8 cellular contexts compared by ENCODE assay signal in the genomic region with DNA sequence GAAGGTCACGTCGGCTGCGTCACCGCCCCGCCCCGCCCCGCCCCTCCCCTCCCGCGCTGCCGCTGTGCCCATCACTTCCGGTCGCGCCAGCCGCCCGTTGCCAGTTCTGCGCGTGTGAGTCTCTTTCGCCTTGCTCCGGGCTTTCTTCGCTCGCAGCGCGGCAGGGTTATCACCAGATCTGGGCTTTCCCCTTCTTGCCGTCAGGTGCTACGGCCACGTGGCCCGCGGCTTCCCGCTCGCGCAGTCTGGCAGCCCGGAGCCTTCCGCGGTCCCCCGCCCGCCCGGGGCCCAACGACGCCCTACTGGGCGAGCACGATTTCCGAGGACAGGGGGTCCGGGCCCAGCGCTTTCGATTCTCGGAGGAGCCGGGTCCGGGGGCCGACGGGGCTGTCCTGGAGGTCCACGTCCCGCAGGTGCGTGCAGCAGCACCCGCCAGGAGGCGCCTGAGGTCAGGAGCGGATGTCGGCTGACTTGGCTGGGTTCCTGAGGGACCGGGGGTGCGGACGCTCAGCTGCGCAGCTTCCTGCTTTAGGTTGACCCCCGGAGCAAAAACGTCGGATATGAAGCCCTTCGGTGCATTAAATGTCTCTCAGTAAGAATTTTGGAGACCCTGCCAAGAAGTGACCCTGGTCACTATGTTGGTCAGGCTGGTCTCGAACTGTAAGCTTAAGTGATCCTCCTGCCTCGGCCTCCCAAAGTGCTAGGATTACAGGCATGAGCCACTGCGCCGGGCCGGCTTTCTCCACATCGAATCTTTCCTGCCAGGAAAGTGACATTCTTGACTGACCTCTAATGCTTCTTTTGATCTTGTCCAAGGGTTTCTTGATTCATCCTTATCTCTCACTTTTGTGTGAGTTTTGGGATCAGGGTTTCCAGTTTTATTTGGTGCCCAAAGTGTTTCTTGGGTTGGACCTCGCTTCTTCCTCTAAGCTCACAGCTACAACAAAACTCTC. TPM values are rescaled to one million over a fixed set of nuclear protein-coding genes. Genes with fewer than 3 reads are reported as not detected.
DNase-seq lines count a peak whose midpoint lies in the region; ATAC-seq, FAIRE-seq and TF ChIP-seq lines count a peak whose summit lies in the region.

A gene with protein sequence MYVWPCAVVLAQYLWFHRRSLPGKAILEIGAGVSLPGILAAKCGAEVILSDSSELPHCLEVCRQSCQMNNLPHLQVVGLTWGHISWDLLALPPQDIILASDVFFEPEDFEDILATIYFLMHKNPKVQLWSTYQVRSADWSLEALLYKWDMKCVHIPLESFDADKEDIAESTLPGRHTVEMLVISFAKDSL (plus strand): TSS at position 74 of the 953 bp plus-strand sequence. CDS start 2,872 bp downstream, outside the sequence.

- H3K4me1 ChIP-seq in RWPE2 (ENCODE audit: insufficient read depth, poor library complexity, severe bottlenecking) (peaks cover 6% of the 10 kb centered on the region), parathyroid adenoma (peaks cover 11% of the 10 kb centered on the region)

- no peaks in the 10 kb centered on the region for H3K27me3 Mint-ChIP-seq in activated naive CD4-positive, alpha-beta T cell treated with anti-CD3 and anti-CD28 coated beads, Interleukin-2, amount 10 ng/mL, durations not matched to agents 7 days and 5 days
- H3K27me3 Mint-ChIP-seq in glutamatergic neuron (ENCODE audit: unreplicated experiment) = no peaks in the 10 kb centered on the region

- peaks cover 44% of the 10 kb centered on the region for H3K36me3 Mint-ChIP-seq in activated naive CD4-positive, alpha-beta T cell treated with anti-CD3 and anti-CD28 coated beads, Interleukin-2, amount 10 ng/mL, durations not matched to agents 7 days and 5 days
- H3K36me3 Mint-ChIP-seq in glutamatergic neuron (ENCODE audit: unreplicated experiment) = no peaks in the 10 kb centered on the region

- H3K27ac Mint-ChIP-seq in activated naive CD4-positive, alpha-beta T cell treated with anti-CD3 and anti-CD28 coated beads, Interleukin-2, amount 10 ng/mL, durations not matched to agents 7 days and 5 days = peak within 1 kb of the TSS; percentile 99
- peak within 1 kb of the TSS; percentile 91 for H3K27ac Mint-ChIP-seq in glutamatergic neuron (ENCODE audit: unreplicated experiment)

- H3K27ac ChIP-seq in RWPE2 (ENCODE audit: poor library complexity, severe bottlenecking) (peak within 1 kb of the TSS; percentile 87), parathyroid adenoma (peak within 1 kb of the TSS; percentile 87)

- peak within 1 kb of the TSS; percentile 80 for H2AFZ ChIP-seq in parathyroid adenoma

- CTCF ChIA-PET in activated naive CD4-positive, alpha-beta T cell treated with anti-CD3 and anti-CD28 coated beads, Interleukin-2, amount 10 ng/mL, durations not matched to agents 7 days and 5 days (lab: Charles Lee) = interaction anchor here (0.7 to 3.8 kb wide), 10 partner anchors 8 to 53 kb away, joined by 3 to 30 read pairs (median 5); a partner anchor contains a TSS

- no peaks in the 10 kb centered on the region for H3K9me3 Mint-ChIP-seq in activated naive CD4-positive, alpha-beta T cell treated with anti-CD3 and anti-CD28 coated beads, Interleukin-2, amount 10 ng/mL, durations not matched to agents 7 days and 5 days
- peaks cover 6% of the 10 kb centered on the region for H3K9me3 Mint-ChIP-seq in glutamatergic neuron (ENCODE audit: unreplicated experiment)

- DNase-seq in D721Med (ENCODE audit: insufficient read length, low spot score) (no peak), GM20000 (ENCODE audit: low spot score) (peak; percentile 83), HT-29 (ENCODE audit: low spot score) (peak; percentile 76), RWPE2 (ENCODE audit: low spot score) (peak; percentile 86), glutamatergic neuron (peak; percentile 86), urothelium cell line (ENCODE audit: low spot score) (peak; percentile 88)
- peak; percentile 87 for DNase-seq in activated naive CD4-positive, alpha-beta T cell treated with anti-CD3 and anti-CD28 coated beads, Interleukin-2, amount 10 ng/mL, durations not matched to agents 7 days and 5 days

- H3K4me2 ChIP-seq in parathyroid adenoma (ENCODE audit: low read length) = peak within 1 kb of the TSS; percentile 94

- H3K36me3 ChIP-seq in RWPE2 (ENCODE audit: low read depth) (peaks cover 58% of the 10 kb centered on the region), parathyroid adenoma (ENCODE audit: control insufficient read depth, insufficient read depth, low read length) (no peaks in the 10 kb centered on the region)

- peaks cover 43% of the 10 kb centered on the region for H3K79me2 ChIP-seq in parathyroid adenoma

- peak within 1 kb of the TSS; percentile 86 for H3K9ac ChIP-seq in parathyroid adenoma

- H3K27me3 ChIP-seq in RWPE2 (ENCODE audit: insufficient read depth, poor library complexity, severe bottlenecking) = no peaks in the 10 kb centered on the region
- H3K27me3 ChIP-seq in parathyroid adenoma (ENCODE audit: control insufficient read depth, insufficient read depth, low read length) = no peaks in the 10 kb centered on the region

- H3K4me3 Mint-ChIP-seq in activated naive CD4-positive, alpha-beta T cell treated with anti-CD3 and anti-CD28 coated beads, Interleukin-2, amount 10 ng/mL, durations not matched to agents 7 days and 5 days = peak within 1 kb of the TSS; percentile 96
- peak within 1 kb of the TSS; percentile 94 for H3K4me3 Mint-ChIP-seq in glutamatergic neuron (ENCODE audit: unreplicated experiment)

- H3K9me3 ChIP-seq in RWPE2 (ENCODE audit: severe bottlenecking) (no peaks in the 10 kb centered on the region), parathyroid adenoma (ENCODE audit: control insufficient read depth, low read length) (no peaks in the 10 kb centered on the region)

- peaks cover 74% of the 10 kb centered on the region for H3K4me1 Mint-ChIP-seq in activated naive CD4-positive, alpha-beta T cell treated with anti-CD3 and anti-CD28 coated beads, Interleukin-2, amount 10 ng/mL, durations not matched to agents 7 days and 5 days
- peaks cover 5% of the 10 kb centered on the region for H3K4me1 Mint-ChIP-seq in glutamatergic neuron (ENCODE audit: low read depth, unreplicated experiment)

- ATAC-seq in RWPE2 (ENCODE audit: low read depth) = peak; percentile 45

- peak within 1 kb of the TSS; percentile 83 for H3K4me3 ChIP-seq in RWPE2 (ENCODE audit: severe bottlenecking)
- peak within 1 kb of the TSS; percentile 91 for H3K4me3 ChIP-seq in parathyroid adenoma (ENCODE audit: low read depth, low read length)

- TF ChIP-seq CTCF in D721Med (IDR thresholded peaks at IDR 0.05; ENCODE audit: insufficient read depth, missing control alignments) (peak; percentile 61), GM20000 (IDR thresholded peaks at IDR 0.05; ENCODE audit: extremely low read depth, missing control alignments) (peak; percentile 63), RWPE2 (IDR thresholded peaks at IDR 0.05; ENCODE audit: poor library complexity, severe bottlenecking) (peak; percentile 86), glutamatergic neuron (IDR thresholded peaks at IDR 0.05; ENCODE audit: partially characterized antibody, unreplicated experiment) (peak; percentile 81), parathyroid adenoma (IDR thresholded peaks at IDR 0.05) (peak; percentile 87)

- FAIRE-seq in D721Med (lab: Jason Lieb, UNC) = no peak
- no peak for FAIRE-seq in urothelium cell line (lab: Jason Lieb, UNC)

RNA-seq across cellular contexts. Expression of the gene that starts here (rescaled TPM):
- 52.1 and 52.8 TPM in 2 replicates for total RNA-seq in HT-29 (2014; rRNA removed; shearing (Covaris generic))
- 24.3 TPM for total RNA-seq in glutamatergic neuron (ENCODE audit: unreplicated experiment)
